14 cellular contexts compared by ENCODE assay signal in the genomic region with DNA sequence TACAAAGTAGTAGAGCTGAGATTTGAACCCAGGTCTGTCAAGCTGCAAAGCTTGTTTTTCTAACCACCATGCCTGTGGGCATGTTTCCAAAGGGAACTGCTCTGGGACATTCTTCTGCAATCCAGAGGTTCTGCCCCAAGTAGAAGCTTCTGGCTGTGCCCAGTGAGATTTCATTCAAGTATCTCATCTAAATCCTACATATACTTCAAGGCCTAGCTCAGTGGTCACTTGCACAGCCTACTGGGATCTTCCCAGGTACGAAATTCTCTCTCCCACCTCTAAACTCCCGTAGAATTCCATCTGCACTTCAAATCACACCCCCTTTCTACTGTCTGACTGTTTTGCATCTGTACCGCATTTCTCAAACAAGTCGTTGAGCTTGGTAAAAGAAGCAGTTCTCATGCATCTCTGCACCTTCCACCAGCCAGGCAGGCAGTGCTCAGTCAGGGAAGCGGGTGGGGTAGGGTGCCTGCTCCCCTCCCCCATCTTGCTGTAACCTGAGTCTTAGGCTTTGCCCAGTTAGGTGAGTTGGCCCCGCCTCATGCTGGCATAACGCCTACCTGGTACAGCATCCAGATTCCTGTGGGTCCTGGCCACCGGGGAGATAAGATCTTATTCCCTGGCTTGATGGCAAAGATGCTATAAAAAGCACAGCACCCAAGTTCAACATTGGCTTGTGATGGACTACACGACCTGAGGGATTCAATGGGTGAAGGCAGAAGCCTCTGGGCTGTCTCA. TPM values are rescaled to one million over a fixed set of nuclear protein-coding genes. Genes with fewer than 3 reads are reported as not detected.
A peak's percentile ranks its signal among the peaks of the same experiment; 100 is the strongest.
DNase-seq lines count a peak whose midpoint lies in the region; ATAC-seq and TF ChIP-seq lines count a peak whose summit lies in the region.
"Had no signal": no experiment of that assay in that cellular context is flagged by ENCODE, and none has a peak within 500 bp of the region (broad histone marks: within the 10 kb centered on the region; RNA-seq: fewer than 3 reads in every experiment).

No MANE protein-coding gene starts in this region.

- H2AFZ ChIP-seq in GM23338 (no peak overlapping the region; the same call in 1 of the 2 replicates), mammary epithelial cell (ENCODE audit: low read depth, low read length) (no peak overlapping the region)

- no peak overlapping the region for H3K27ac Mint-ChIP-seq in GM23338

- H3K9me2 ChIP-seq in GM23338 (ENCODE audit: insufficient read depth), result no peaks in the 10 kb centered on the region

- H3K9me3 ChIP-seq in mammary epithelial cell (replicated peaks; ENCODE audit: insufficient read depth, low read length) (no peaks in the 10 kb centered on the region), right atrium auricular region (no peaks in the 10 kb centered on the region)
- H3K9me3 ChIP-seq: tibial artery had no signal

- CTCF ChIA-PET in mammary epithelial cell (lab: Charles Lee; ENCODE audit: low non-redundant PET), result no interaction called here

- ATAC-seq in GM23338 (peak; percentile 72), HG02759 (IDR thresholded peaks at IDR 0.05; ENCODE audit: unreplicated experiment) (no peak)
- ATAC-seq: left ventricle myocardium superior had no signal

- H4K20me1 ChIP-seq in GM23338 (replicated peaks; ENCODE audit: insufficient read depth), result 0 out of 2 replicates have a peak, but pooled peaks cover 2% of the 10 kb centered on the region
- H4K20me1 ChIP-seq in mammary epithelial cell (ENCODE audit: insufficient read depth, low read length), result peaks cover 2% of the 10 kb centered on the region

- H3K27ac ChIP-seq in GM23338 (ENCODE audit: low read depth) (peak overlapping the region; percentile 33; the same call in 1 of the 2 replicates), mammary epithelial cell (ENCODE audit: insufficient read depth, low read depth, low read length) (peak overlapping the region; percentile 68), right atrium auricular region (no peak overlapping the region)
- H3K27ac ChIP-seq: foreskin keratinocyte, tibial artery had no signal

- H3K79me2 ChIP-seq in GM23338 (replicated peaks; ENCODE audit: insufficient read depth) (peaks cover 56% of the 10 kb centered on the region), mammary epithelial cell (ENCODE audit: insufficient read depth, low read length) (peaks cover 100% of the 10 kb centered on the region)

- dilution Hi-C loops in mammary epithelial cell (cut with HindIII; ENCODE audit: low sequenced_read_pairs), result loop anchor here (5.0 kb wide), 3 partner anchors 34 to 106 kb away; no protein-coding TSS in a partner anchor

- H3K4me3 Mint-ChIP-seq in GM23338, result no peak overlapping the region

- H3K4me1 ChIP-seq in GM23338 (ENCODE audit: insufficient read depth) (peaks cover 55% of the 10 kb centered on the region), mammary epithelial cell (ENCODE audit: insufficient read depth, low read length) (peaks cover 83% of the 10 kb centered on the region), right atrium auricular region (peaks cover 0 to 84% of the 10 kb centered on the region in 2 donors)

- BruUV-seq in mammary epithelial cell (replicated peaks; lab: Mats Ljungman, UMichigan), result no TSS peak

- H3K36me3 Mint-ChIP-seq in GM23338 (ENCODE audit: low read depth), result no peaks in the 10 kb centered on the region; the same call in 2 of the 3 replicates

- no peak for TF ChIP-seq CTCF in GM23338 (conservative IDR thresholded peaks at IDR 0.05; ENCODE audit: low read depth in 2 of 2)
- no peak for TF ChIP-seq CTCF in mammary epithelial cell (conservative IDR thresholded peaks at IDR 0.05 in 1 of 2, IDR thresholded peaks at IDR 0.05 in 1 of 2; ENCODE audit: extremely low read depth in 1 of 2, insufficient read depth in 1 of 2, low read depth in 1 of 2, low read length in 2 of 2)
- TF ChIP-seq CTCF in right atrium auricular region (IDR thresholded peaks at IDR 0.05), result no peak

- peak overlapping the region; percentile 42 for H3K4me2 ChIP-seq in GM23338
- H3K4me2 ChIP-seq in mammary epithelial cell (ENCODE audit: insufficient read depth, low read depth, low read length), result peak overlapping the region; percentile 42

- no peaks in the 10 kb centered on the region; the same call in 1 of the 2 replicates for H3F3A ChIP-seq in GM23338 (replicated peaks; ENCODE audit: low read depth)

- no peak overlapping the region for H3K4me3 ChIP-seq in GM23338
- H3K4me3 ChIP-seq in mammary epithelial cell (replicated peaks in 1 of 3; ENCODE audit: insufficient read depth in 1 of 3, low read depth in 2 of 3, low read length in 3 of 3), result no peak overlapping the region
- no peak overlapping the region for H3K4me3 ChIP-seq in right atrium auricular region
- H3K4me3 ChIP-seq: tibial artery had no signal

- H3K9me3 Mint-ChIP-seq in GM23338, result no peaks in the 10 kb centered on the region

- WGBS in mammary epithelial cell (ENCODE audit: low coverage, missing lambda C conversion rate), result 13% methylated on average over 8 of the region's 9 CpGs

- H3K27me3 ChIP-seq in GM23338 (ENCODE audit: insufficient read depth), result no peaks in the 10 kb centered on the region
- H3K27me3 ChIP-seq in mammary epithelial cell (ENCODE audit: insufficient read depth, low read length), result no peaks in the 10 kb centered on the region
- H3K27me3 ChIP-seq in right atrium auricular region, result no peaks in the 10 kb centered on the region
- H3K27me3 ChIP-seq: foreskin keratinocyte, tibial artery had no signal

- DNase-seq in GM23338 (ENCODE audit: low spot score) (peak; percentile 71), NCI-H2107 (lab: John Stamatoyannopoulos, UW) (peak; percentile 94), mammary epithelial cell (peak; percentile 68), posterior vena cava (ENCODE audit: low spot score) (peak; percentile 63), germinal center (ENCODE audit: low spot score) (no peak), pons (ENCODE audit: low spot score) (no peak), right atrium auricular region (ENCODE audit: low spot score) (no peak)
- DNase-seq: activated CD4-positive, CD25-positive, alpha-beta regulatory T cell treated with anti-CD3 and anti-CD28 coated beads, Interleukin-2, amount 50 U/mL, for 72 hours; activated gamma-delta T cell treated with Interleukin-2 at 50 U/mL for 16 hours; foreskin keratinocyte; left ventricle myocardium superior; NCI-H1694 treated with DMSO at 0.1 percent for 48 hours; tibial artery had no signal

- intact Hi-C loops in mammary epithelial cell (cut with micrococcal nuclease) (loop anchor here (1.0 kb wide), 1 partner anchor 29 kb away; no protein-coding TSS in a partner anchor), posterior vena cava (cut with DNase I) (no loop called here)

- peaks cover 76% of the 10 kb centered on the region for H3K4me1 Mint-ChIP-seq in GM23338

- in situ Hi-C loops in mammary epithelial cell (cut with MboI; ENCODE audit: low sequenced_read_pairs in 2 of 2), result no loop called here

- H3K9ac ChIP-seq in mammary epithelial cell (ENCODE audit: insufficient read depth, low read length), result no peak overlapping the region

- peaks cover 10% of the 10 kb centered on the region for H3K27me3 Mint-ChIP-seq in GM23338 (ENCODE audit: insufficient read depth, low read depth, poor library complexity)

- H3K36me3 ChIP-seq in GM23338 (ENCODE audit: insufficient read depth) (no peaks in the 10 kb centered on the region), mammary epithelial cell (ENCODE audit: insufficient read depth, low read length) (no peaks in the 10 kb centered on the region), right atrium auricular region (no peaks in the 10 kb centered on the region)
- H3K36me3 ChIP-seq: tibial artery had no signal

TF ChIP-seq in GM23338, 12 proteins besides CTCF, POLR2A, EP300 and RAD21 (continues in another document):
- TF ChIP-seq JUNB (IDR thresholded peaks at IDR 0.05; ENCODE audit: unreplicated experiment), result no peak

RNA-seq across cellular contexts. Expression of gene SLC9A1, which starts 13.5 kb away (rescaled TPM):
- total RNA-seq in GM23338 (2014; rRNA removed; shearing (Covaris generic)), result 22.3 and 23.3 TPM in 2 replicates
- polyA plus RNA-seq in GM23338 (2016; fragmentation: Nextera tagmentation; extraction: Ambion mirVana), result 10.4 and 10.5 TPM in 2 replicates
- 100 to 1,000 TPM in 1 of 2 donors, 1 to 10 TPM in 1; 9.5 to 124 TPM for total RNA-seq in mammary epithelial cell
- 16.7 TPM for polyA plus RNA-seq in mammary epithelial cell
- 203 TPM for polyA minus RNA-seq in mammary epithelial cell
- 10 to 100 TPM; 19.0 to 25.3 TPM for total RNA-seq in posterior vena cava
- 10 to 100 TPM; 20.0 to 28.3 TPM for total RNA-seq in right atrium auricular region

Comparison
In these comparisons a context has a peak if more than half of its experiments do, and no peak if none do; other contexts are left out.
1. DNase-seq: peak in GM23338 (single experiment), NCI-H2107 (single experiment), mammary epithelial cell (single experiment) and posterior vena cava (single experiment); none in germinal center (single experiment), pons (single experiment) and right atrium auricular region (single experiment).
2. H3K27ac ChIP-seq: peak in GM23338 (single experiment) and mammary epithelial cell (single experiment); none in right atrium auricular region (0 of 2).